8 cellular contexts compared by ENCODE assay signal in genomic region chr6:31575335-31575901, GRCh38. TPM values are rescaled to one million over a fixed set of nuclear protein-coding genes. Genes with fewer than 3 reads are reported as not detected.
DNase-seq lines count a peak whose midpoint lies in the region; ATAC-seq and TF ChIP-seq lines count a peak whose summit lies in the region.

Gene TNF (plus strand): TSS chr6:31575565. CDS start chr6:31575742, 177 bp downstream.

- TF ChIP-seq CTCF in mucosa of descending colon (IDR thresholded peaks at IDR 0.05), result no peak
- TF ChIP-seq CTCF in osteocyte (IDR thresholded peaks at IDR 0.05), result no peak

- peak within 1 kb of the TSS; percentile 100 for H3K4me3 Mint-ChIP-seq in activated naive CD8-positive, alpha-beta T cell
- no peak within 1 kb of the TSS for H3K4me3 Mint-ChIP-seq in osteocyte (ENCODE audit: unreplicated experiment)

- H3K4me1 ChIP-seq in mucosa of descending colon (ENCODE audit: low read depth) (peaks cover under 1% of the 10 kb centered on the region), stomach smooth muscle (ENCODE audit: control insufficient read depth, insufficient read depth, low read length) (peaks cover 3% of the 10 kb centered on the region)

- H3K36me3 Mint-ChIP-seq in activated naive CD8-positive, alpha-beta T cell, result peaks cover 19% of the 10 kb centered on the region
- no peaks in the 10 kb centered on the region for H3K36me3 Mint-ChIP-seq in osteocyte (ENCODE audit: unreplicated experiment)

- ATAC-seq in mucosa of descending colon (peak; percentile 54), GM21825 (IDR thresholded peaks at IDR 0.05; ENCODE audit: unreplicated experiment) (no peak)

- no peaks in the 10 kb centered on the region for H3K27me3 ChIP-seq in stomach smooth muscle (ENCODE audit: control insufficient read depth in 1 of 2, insufficient read depth in 2 of 2, low read length in 2 of 2)

- H3K36me3 ChIP-seq in mucosa of descending colon (ENCODE audit: low read depth), result no peaks in the 10 kb centered on the region
- no peaks in the 10 kb centered on the region for H3K36me3 ChIP-seq in stomach smooth muscle (ENCODE audit: control insufficient read depth in 2 of 2, insufficient read depth in 2 of 2, low read length in 2 of 2)

- H3K9me3 ChIP-seq in mucosa of descending colon (no peaks in the 10 kb centered on the region), stomach smooth muscle (ENCODE audit: control insufficient read depth in 2 of 2, low read length in 2 of 2) (no peaks in the 10 kb centered on the region)

- H3K9ac ChIP-seq in stomach smooth muscle (ENCODE audit: low read length in 2 of 2), result peak within 1 kb of the TSS; percentile 42 to 60

- H3K27ac Mint-ChIP-seq in activated naive CD8-positive, alpha-beta T cell, result peak within 1 kb of the TSS; percentile 99
- H3K27ac Mint-ChIP-seq in osteocyte (ENCODE audit: unreplicated experiment), result no peak within 1 kb of the TSS

- intact Hi-C loops in mucosa of descending colon (cut with DNase I, micrococcal nuclease), result no loop called here

- H3K4me3 ChIP-seq in mucosa of descending colon (peak within 1 kb of the TSS; percentile 6), stomach smooth muscle (ENCODE audit: low read length in 2 of 2) (peak within 1 kb of the TSS; percentile 56 to 64)

- peaks cover 71% of the 10 kb centered on the region for H3K4me1 Mint-ChIP-seq in activated naive CD8-positive, alpha-beta T cell (ENCODE audit: low read depth)
- peaks cover 4% of the 10 kb centered on the region for H3K4me1 Mint-ChIP-seq in osteocyte (ENCODE audit: unreplicated experiment)

- DNase-seq in Daoy (ENCODE audit: low read depth) (peak; percentile 63), SIG-M5 treated with dmso at 0.1 percent for 504 hours (lab: John Stamatoyannopoulos, UW; ENCODE audit: unreplicated experiment) (peak; percentile 93), mucosa of descending colon (peak; percentile 55 to 75 (median 58)), osteocyte (ENCODE audit: extremely low spot score, unreplicated experiment) (no peak), NCI-H187 treated with DMSO at 0.1 percent for 48 hours (lab: John Stamatoyannopoulos, UW) (no peak)

- no peaks in the 10 kb centered on the region for H3K9me3 Mint-ChIP-seq in activated naive CD8-positive, alpha-beta T cell (ENCODE audit: low read depth)
- H3K9me3 Mint-ChIP-seq in osteocyte (ENCODE audit: unreplicated experiment), result no peaks in the 10 kb centered on the region

- H3K27ac ChIP-seq in stomach smooth muscle (ENCODE audit: low read length), result peak within 1 kb of the TSS; percentile 49

- H3K27me3 Mint-ChIP-seq in activated naive CD8-positive, alpha-beta T cell, result no peaks in the 10 kb centered on the region
- no peaks in the 10 kb centered on the region for H3K27me3 Mint-ChIP-seq in osteocyte (ENCODE audit: unreplicated experiment)

RNA-seq across cellular contexts. Expression of gene TNF, which starts in this region (rescaled TPM):
- total RNA-seq in Daoy (2014; rRNA removed; shearing (Covaris generic)), result 1.4 and 4.0 TPM in 2 replicates
- 1 to 10 TPM in 2 of 3 donors, under 1 TPM in 1; 0.41 to 1.7 (median 1.1) TPM for total RNA-seq in mucosa of descending colon
- not detected in 2 replicates for total RNA-seq in osteocyte

Comparison
In these comparisons a context has a peak if more than half of its experiments do, and no peak if none do; other contexts are left out.
1. DNase-seq: peak in Daoy (single experiment), SIG-M5 treated with dmso at 0.1 percent for 504 hours (single experiment) and mucosa of descending colon (3 of 3); none in osteocyte (single experiment) and NCI-H187 treated with DMSO at 0.1 percent for 48 hours (single experiment).